Comparison of ENCODE assay signal across 29 cellular contexts in the genomic region with DNA sequence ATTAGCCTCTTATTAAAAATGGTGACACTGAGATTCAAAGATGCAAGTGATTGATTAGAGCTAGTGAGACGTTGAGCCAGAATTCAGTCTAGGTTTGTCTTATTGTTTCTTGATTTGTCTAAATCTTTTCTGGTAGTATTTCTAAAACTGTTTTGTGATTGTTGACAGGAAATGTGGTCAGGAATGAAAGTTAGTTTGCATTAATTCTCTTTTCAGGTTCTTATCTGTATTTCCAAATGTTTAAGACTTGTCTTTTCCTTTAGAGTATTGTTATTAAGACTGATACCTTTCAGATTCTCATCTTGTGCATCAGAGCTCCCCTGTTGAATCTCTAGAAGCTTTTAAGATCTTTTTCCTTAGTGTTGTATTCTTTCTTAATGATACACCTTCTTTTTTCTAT.
A peak's percentile ranks its signal among the peaks of the same experiment; 100 is the strongest.
DNase-seq lines count a peak whose midpoint lies in the region; ATAC-seq and TF ChIP-seq lines count a peak whose summit lies in the region.
"Had no signal": no experiment of that assay in that cellular context is flagged by ENCODE, and none has a peak within 500 bp of the region (broad histone marks: within the 10 kb centered on the region; RNA-seq: fewer than 3 reads in every experiment).

No MANE protein-coding gene starts in this region.

- no peaks in the 10 kb centered on the region for H3K9me3 Mint-ChIP-seq in activated naive CD4-positive, alpha-beta T cell treated with anti-CD3 and anti-CD28 coated beads, Interleukin-2, amount 10 ng/mL, durations not matched to agents 7 days and 5 days
- no peaks in the 10 kb centered on the region for H3K9me3 Mint-ChIP-seq in activated naive CD4-positive, alpha-beta T cell treated with anti-CD3 and anti-CD28 coated beads for 36 hours
- H3K9me3 Mint-ChIP-seq: activated T-helper 1 cell treated with anti-CD3 and anti-CD28 coated beads, Interleukin-12 subunit alpha, Interleukin-12 subunit beta, Interleukin-2, Interleukin-4 antibody, amounts not matched to agents 30 ng/mL and 10 ng/mL and 1 ng/mL, durations not matched to agents 14 hours and 24 hours and 36 hours; stimulated activated naive CD8-positive, alpha-beta T cell treated with anti-CD3 and anti-CD28 coated beads, Interleukin-15, amount 100 ng/mL, for 72 hours had no signal

- no peak overlapping the region for H3K4me3 ChIP-seq in Jurkat, Clone E6-1 (ENCODE audit: low read length)
- H3K4me3 ChIP-seq in esophagus muscularis mucosa (no peak overlapping the region), SJCRH30 (no peak overlapping the region)
- H3K4me3 ChIP-seq: breast epithelium, pancreas, Peyer's patch, skin epidermis, uterus had no signal

- H3K4me1 ChIP-seq in esophagus muscularis mucosa (peaks cover 0 to 7% (median 5%) of the 10 kb centered on the region in 4 donors), SJCRH30 (no peaks in the 10 kb centered on the region)
- H3K4me1 ChIP-seq: breast epithelium, pancreas, Peyer's patch, uterus had no signal

- no peak for TF ChIP-seq CTCF in esophagus muscularis mucosa (IDR thresholded peaks at IDR 0.05)

- H3K4me1 Mint-ChIP-seq in activated naive CD4-positive, alpha-beta T cell treated with anti-CD3 and anti-CD28 coated beads, Interleukin-2, amount 10 ng/mL, durations not matched to agents 7 days and 5 days, result peaks cover 11% of the 10 kb centered on the region
- H3K4me1 Mint-ChIP-seq in activated naive CD4-positive, alpha-beta T cell treated with anti-CD3 and anti-CD28 coated beads for 36 hours (ENCODE audit: low read depth), result peaks cover 14% of the 10 kb centered on the region
- H3K4me1 Mint-ChIP-seq: neural crest cell had no signal

- intact Hi-C loops in activated naive CD4-positive, alpha-beta T cell treated with anti-CD3 and anti-CD28 coated beads for 36 hours (cut with micrococcal nuclease), result no loop called here
- intact Hi-C loops in esophagus muscularis mucosa (cut with DNase I), result no loop called here
- intact Hi-C loops in left ventricle myocardium superior (cut with micrococcal nuclease), result no loop called here
- intact Hi-C loops in cardiac septum (cut with DNase I), result no loop called here

- no peak for DNase-seq in activated naive CD4-positive, alpha-beta T cell treated with anti-CD3 and anti-CD28 coated beads, Interleukin-2, amount 10 ng/mL, durations not matched to agents 7 days and 5 days
- no peak for DNase-seq in activated naive CD4-positive, alpha-beta T cell treated with anti-CD3 and anti-CD28 coated beads for 36 hours
- DNase-seq in Jurkat, Clone E6-1 (ENCODE audit: low read depth, low spot score), result peak; percentile 9
- DNase-seq in esophagus muscularis mucosa (ENCODE audit: extremely low spot score) (no peak), left ventricle myocardium superior (no peak), cardiac septum (ENCODE audit: low spot score) (no peak), SJCRH30 (no peak)
- DNase-seq: 8988T; amygdala; effector CD4-positive, alpha-beta T cell; HCEC 1CT; NCI-H1105; NCI-H187 treated with DMSO at 0.1 percent for 48 hours; NCI-H526 treated with DMSO at 0.1 percent for 48 hours; pancreas; Peyer's patch; retina; SIG-M5; stimulated activated naive CD8-positive, alpha-beta T cell treated with anti-CD3 and anti-CD28 coated beads, Interleukin-15, amount 100 ng/mL, for 72 hours; SW 1271; uterus had no signal

- no peaks in the 10 kb centered on the region for H3K9me3 ChIP-seq in esophagus muscularis mucosa
- H3K9me3 ChIP-seq in SJCRH30 (replicated peaks), result no peaks in the 10 kb centered on the region; the same call in 1 of the 2 replicates
- H3K9me3 ChIP-seq: breast epithelium, Peyer's patch, uterus had no signal

- WGBS in esophagus muscularis mucosa, result 82% methylated on average over 1 of the region's 1 CpG

- no peak overlapping the region for H3K4me3 Mint-ChIP-seq in activated naive CD4-positive, alpha-beta T cell treated with anti-CD3 and anti-CD28 coated beads, Interleukin-2, amount 10 ng/mL, durations not matched to agents 7 days and 5 days
- H3K4me3 Mint-ChIP-seq in activated naive CD4-positive, alpha-beta T cell treated with anti-CD3 and anti-CD28 coated beads for 36 hours, result no peak overlapping the region
- H3K4me3 Mint-ChIP-seq: activated naive CD4-positive, alpha-beta T cell treated with anti-CD3 and anti-CD28 coated beads, Interleukin-2, amount 50 U/mL, for 24 hours; activated T-helper 1 cell treated with anti-CD3 and anti-CD28 coated beads, Interleukin-12 subunit alpha, Interleukin-12 subunit beta, Interleukin-2, Interleukin-4 antibody, amounts not matched to agents 30 ng/mL and 10 ng/mL and 1 ng/mL, durations not matched to agents 14 hours and 24 hours and 36 hours; neural crest cell; stimulated activated naive CD8-positive, alpha-beta T cell treated with anti-CD3 and anti-CD28 coated beads, Interleukin-15, amount 100 ng/mL, for 72 hours; WTC11 had no signal

- H3K27ac ChIP-seq in esophagus muscularis mucosa (replicated peaks in 1 of 4) (no peak overlapping the region), SJCRH30 (no peak overlapping the region)
- H3K27ac ChIP-seq: breast epithelium, epithelial cell of prostate, pancreas, Peyer's patch, skin epidermis, uterus had no signal

- peak; percentile 81 for ATAC-seq in GM21723 (IDR thresholded peaks at IDR 0.05; ENCODE audit: unreplicated experiment)
- no peak for ATAC-seq in left ventricle myocardium superior
- ATAC-seq: pancreas; stimulated activated naive CD8-positive, alpha-beta T cell treated with anti-CD3 and anti-CD28 coated beads, Interleukin-15, amount 100 ng/mL, for 72 hours; WTC11 had no signal

- peaks cover 1% of the 10 kb centered on the region for H3K36me3 Mint-ChIP-seq in activated naive CD4-positive, alpha-beta T cell treated with anti-CD3 and anti-CD28 coated beads, Interleukin-2, amount 10 ng/mL, durations not matched to agents 7 days and 5 days
- H3K36me3 Mint-ChIP-seq in activated naive CD4-positive, alpha-beta T cell treated with anti-CD3 and anti-CD28 coated beads for 36 hours (ENCODE audit: low read depth), result peaks cover 5% of the 10 kb centered on the region
- H3K36me3 Mint-ChIP-seq: WTC11 had no signal

- no peaks in the 10 kb centered on the region for H3K27me3 Mint-ChIP-seq in activated naive CD4-positive, alpha-beta T cell treated with anti-CD3 and anti-CD28 coated beads, Interleukin-2, amount 10 ng/mL, durations not matched to agents 7 days and 5 days
- no peaks in the 10 kb centered on the region for H3K27me3 Mint-ChIP-seq in activated naive CD4-positive, alpha-beta T cell treated with anti-CD3 and anti-CD28 coated beads for 36 hours (ENCODE audit: low read depth)
- H3K27me3 Mint-ChIP-seq: activated naive CD4-positive, alpha-beta T cell treated with anti-CD3 and anti-CD28 coated beads, Interleukin-2, amount 50 U/mL, for 24 hours; stimulated activated naive CD8-positive, alpha-beta T cell treated with anti-CD3 and anti-CD28 coated beads, Interleukin-15, amount 100 ng/mL, for 72 hours had no signal

- no peak for TF ChIP-seq EP300 in esophagus muscularis mucosa (IDR thresholded peaks at IDR 0.05)

- TF ChIP-seq POLR2A in esophagus muscularis mucosa (IDR thresholded peaks at IDR 0.05; ENCODE audit: low read depth), result no peak

- peak overlapping the region; percentile 62 for H3K27ac Mint-ChIP-seq in activated naive CD4-positive, alpha-beta T cell treated with anti-CD3 and anti-CD28 coated beads, Interleukin-2, amount 10 ng/mL, durations not matched to agents 7 days and 5 days
- no peak overlapping the region for H3K27ac Mint-ChIP-seq in activated naive CD4-positive, alpha-beta T cell treated with anti-CD3 and anti-CD28 coated beads for 36 hours
- H3K27ac Mint-ChIP-seq: activated naive CD4-positive, alpha-beta T cell treated with anti-CD3 and anti-CD28 coated beads, Interleukin-2, amount 50 U/mL, for 24 hours; activated T-helper 1 cell treated with anti-CD3 and anti-CD28 coated beads, Interleukin-12 subunit alpha, Interleukin-12 subunit beta, Interleukin-2, Interleukin-4 antibody, amounts not matched to agents 30 ng/mL and 10 ng/mL and 1 ng/mL, durations not matched to agents 14 hours and 24 hours and 36 hours; WTC11 had no signal

- H3K36me3 ChIP-seq in esophagus muscularis mucosa, result no peaks in the 10 kb centered on the region
- no peaks in the 10 kb centered on the region for H3K36me3 ChIP-seq in SJCRH30
- H3K36me3 ChIP-seq: breast epithelium, pancreas, Peyer's patch, uterus had no signal

- CTCF ChIA-PET in activated naive CD4-positive, alpha-beta T cell treated with anti-CD3 and anti-CD28 coated beads, Interleukin-2, amount 10 ng/mL, durations not matched to agents 7 days and 5 days (lab: Charles Lee), result interaction anchor here (0.7 kb wide), 1 partner anchor 14 kb away, joined by 3 read pairs; no protein-coding TSS in a partner anchor
- CTCF ChIA-PET in activated naive CD4-positive, alpha-beta T cell treated with anti-CD3 and anti-CD28 coated beads for 36 hours (lab: Charles Lee), result interaction anchor here (0.7 to 1.2 kb wide), 2 partner anchors 11 to 82 kb away, joined by 3 to 7 read pairs; no protein-coding TSS in a partner anchor

- H3K27me3 ChIP-seq in esophagus muscularis mucosa (no peaks in the 10 kb centered on the region), SJCRH30 (no peaks in the 10 kb centered on the region)
- H3K27me3 ChIP-seq: breast epithelium, pancreas, Peyer's patch, uterus had no signal
